ENCODE assay signal across 24 cellular contexts in genomic region chr5:77832166-77832770, GRCh38.
"Had no signal": no experiment of that assay in that cellular context is flagged by ENCODE, and none has a peak within 500 bp of the region (broad histone marks: within the 10 kb centered on the region; RNA-seq: fewer than 3 reads in every experiment).

No MANE protein-coding gene starts in this region.

- DNase-seq: activated B cell treated with CpG ODN at 0.5 μM for 24 hours; activated CD4-positive, alpha-beta T cell treated with anti-CD3 and anti-CD28 coated beads for 36 hours; activated CD4-positive, alpha-beta T cell treated with anti-CD3 and anti-CD28 coated beads, Interleukin-2, amount 50 U/mL, for 4 hours; activated CD8-positive, alpha-beta memory T cell treated with anti-CD3 and anti-CD28 coated beads, Interleukin-2, amount 50 U/mL, for 48 hours; activated naive CD4-positive, alpha-beta T cell; activated T-cell treated with anti-CD3 and anti-CD28 coated beads, Interleukin-2, amount 50 U/mL, for 4 hours; adrenal gland; cortex of kidney; erythroblast; foreskin melanocyte; glutamatergic neuron; hippocampal formation; left cardiac atrium; naive B cell; nucleus accumbens; small intestine; stimulated activated CD4-positive, alpha-beta T cell treated with anti-CD3 and anti-CD28 coated beads, Interleukin-2, amount 100 ng/mL, for 24 hours; stomach; T-helper 9 cell; uterus had no signal

- H3K27ac ChIP-seq: adrenal gland, stomach, uterus had no signal

- H3K9me3 Mint-ChIP-seq: activated B cell treated with CpG ODN at 0.5 μM for 24 hours; activated T-cell treated with anti-CD3 and anti-CD28 coated beads, Interleukin-2, amount 50 U/mL, for 4 hours; activated T-helper 2 cell treated with anti-CD3 and anti-CD28 coated beads, Interferon-gamma antibody, Interleukin-2, Interleukin-4, amounts not matched to agents 10 μg/mL and 5 μg/mL and 100 μg/mL, durations not matched to agents 14 hours and 24 hours and 36 hours; naive B cell; stimulated activated memory B cell treated with anti-CD40 and anti-IgM and Interleukin-4, amounts not matched to agents 10 μg/mL and 1 μg/mL and 100 μg/mL, for 72 hours had no signal

- H3K4me3 ChIP-seq: adrenal gland, stomach, uterus had no signal

- H3K36me3 Mint-ChIP-seq: activated naive CD8-positive, alpha-beta T cell; naive B cell; stimulated activated memory B cell treated with anti-CD40 and anti-IgM and Interleukin-4, amounts not matched to agents 10 μg/mL and 1 μg/mL and 100 μg/mL, for 72 hours had no signal

- H3K4me1 ChIP-seq: adrenal gland, stomach, uterus had no signal

- H3K4me1 Mint-ChIP-seq: activated B cell treated with CpG ODN at 0.5 μM for 24 hours; activated CD4-positive, alpha-beta T cell treated with anti-CD3 and anti-CD28 coated beads for 36 hours; naive B cell; stimulated activated memory B cell treated with anti-CD40 and anti-IgM and Interleukin-4, amounts not matched to agents 10 μg/mL and 1 μg/mL and 100 μg/mL, for 72 hours had no signal

- H3K9me3 ChIP-seq: adrenal gland, stomach, uterus had no signal

- H3K4me3 Mint-ChIP-seq: activated B cell treated with CpG ODN at 0.5 μM for 24 hours; activated CD4-positive, alpha-beta T cell treated with anti-CD3 and anti-CD28 coated beads for 36 hours; activated naive CD8-positive, alpha-beta T cell; activated T-cell treated with anti-CD3 and anti-CD28 coated beads, Interleukin-2, amount 50 U/mL, for 4 hours; naive B cell; stimulated activated memory B cell treated with anti-CD40 and anti-IgM and Interleukin-4, amounts not matched to agents 10 μg/mL and 1 μg/mL and 100 μg/mL, for 72 hours had no signal

- ATAC-seq: activated CD4-positive, alpha-beta T cell treated with anti-CD3 and anti-CD28 coated beads for 36 hours; activated T-cell treated with anti-CD3 and anti-CD28 coated beads, Interleukin-2, amount 50 U/mL, for 4 hours; left cardiac atrium; sciatic nerve; stimulated activated memory B cell treated with anti-CD40 and anti-IgM and Interleukin-4, amounts not matched to agents 10 μg/mL and 1 μg/mL and 100 μg/mL, for 72 hours had no signal

- H3K27me3 ChIP-seq: adrenal gland had no signal

- H3K27ac Mint-ChIP-seq: activated B cell treated with CpG ODN at 0.5 μM for 24 hours; activated CD4-positive, alpha-beta T cell treated with anti-CD3 and anti-CD28 coated beads for 36 hours; activated naive CD8-positive, alpha-beta T cell; activated T-helper 2 cell treated with anti-CD3 and anti-CD28 coated beads, Interferon-gamma antibody, Interleukin-2, Interleukin-4, amounts not matched to agents 10 μg/mL and 5 μg/mL and 100 μg/mL, durations not matched to agents 14 hours and 24 hours and 36 hours; naive B cell; stimulated activated memory B cell treated with anti-CD40 and anti-IgM and Interleukin-4, amounts not matched to agents 10 μg/mL and 1 μg/mL and 100 μg/mL, for 72 hours had no signal

- H3K27me3 Mint-ChIP-seq: stimulated activated memory B cell treated with anti-CD40 and anti-IgM and Interleukin-4, amounts not matched to agents 10 μg/mL and 1 μg/mL and 100 μg/mL, for 72 hours had no signal

- H3K36me3 ChIP-seq: adrenal gland, stomach, uterus had no signal
